8 cellular contexts compared by ENCODE assay signal in the genomic region with DNA sequence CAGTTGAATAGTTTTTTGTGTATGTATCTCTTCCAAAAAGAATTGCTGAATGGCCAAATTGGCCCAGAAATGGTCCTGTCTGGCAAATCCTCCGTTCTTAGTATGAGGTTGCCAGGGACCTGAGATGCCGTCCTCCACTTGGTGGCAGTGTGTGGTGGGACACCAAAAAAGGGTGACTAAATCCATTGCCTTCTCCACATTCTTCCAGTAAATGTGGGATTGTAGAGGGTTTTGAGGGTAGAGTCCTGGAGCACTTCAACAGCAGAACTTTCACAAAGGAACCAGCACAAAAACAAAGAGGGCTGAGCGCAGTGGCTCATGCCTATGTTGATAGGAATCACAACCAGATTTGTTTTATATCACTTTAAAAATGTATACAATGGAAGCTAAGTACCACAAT.
DNase-seq lines count a peak whose midpoint lies in the region; ATAC-seq lines count a peak whose summit lies in the region.

No MANE protein-coding gene starts in this region.

- no peak overlapping the region for H3K4me3 Mint-ChIP-seq in T-helper 17 cell
- no peak overlapping the region for H3K4me3 Mint-ChIP-seq in CD8-positive, alpha-beta memory T cell

- CTCF ChIA-PET in CD8-positive, alpha-beta memory T cell (lab: Charles Lee) = interaction anchor here (1.0 kb wide), 2 partner anchors 198 to 204 kb away, joined by 4 to 5 read pairs; no protein-coding TSS in a partner anchor

- H3K9me3 ChIP-seq in T-helper 17 cell (ENCODE audit: control insufficient read depth, low read length, poor library complexity, severe bottlenecking) = no peaks in the 10 kb centered on the region
- H3K9me3 ChIP-seq in CD8-positive, alpha-beta memory T cell (ENCODE audit: low read length) = no peaks in the 10 kb centered on the region

- no peak overlapping the region for H3K27ac ChIP-seq in CD8-positive, alpha-beta memory T cell (ENCODE audit: low read depth, low read length)

- H3K36me3 Mint-ChIP-seq in T-helper 17 cell (ENCODE audit: low read depth) = no peaks in the 10 kb centered on the region
- no peaks in the 10 kb centered on the region for H3K36me3 Mint-ChIP-seq in CD8-positive, alpha-beta memory T cell

- in situ Hi-C loops in KBM-7 (cut with MboI; ENCODE audit: low pct_unique_long_range_greater_than_20kb, low sequenced_read_pairs) = no loop called here

- no peaks in the 10 kb centered on the region for H3K27me3 Mint-ChIP-seq in T-helper 17 cell
- H3K27me3 Mint-ChIP-seq in CD8-positive, alpha-beta memory T cell = no peaks in the 10 kb centered on the region

- ATAC-seq in T-helper 17 cell = peak; percentile 42
- no peak for ATAC-seq in GM21737 (IDR thresholded peaks at IDR 0.05; ENCODE audit: unreplicated experiment)

- no peaks in the 10 kb centered on the region for H3K36me3 ChIP-seq in CD8-positive, alpha-beta memory T cell (ENCODE audit: insufficient read depth, low read length)

- DNase-seq in NCI-H2171 treated with DMSO at 0.1 percent for 48 hours (lab: John Stamatoyannopoulos, UW) (peak; percentile 42), NCI-H2171 (lab: John Stamatoyannopoulos, UW) (no peak), KBM-7 (peak; percentile 49), T-helper 17 cell (no peak), fibroblast of the conjunctiva (ENCODE audit: low read depth) (peak; percentile 14), retina (peak; percentile 46)
- DNase-seq in CD8-positive, alpha-beta memory T cell = no peak

- POLR2A ChIA-PET in CD8-positive, alpha-beta memory T cell (lab: Charles Lee) = no interaction called here

- no peak overlapping the region for H3K27ac Mint-ChIP-seq in T-helper 17 cell
- H3K27ac Mint-ChIP-seq in CD8-positive, alpha-beta memory T cell = peak overlapping the region in 1 of 8 donors; percentile 31

- no peak overlapping the region for H3K4me3 ChIP-seq in CD8-positive, alpha-beta memory T cell (ENCODE audit: low read length)

- H3K27me3 ChIP-seq in CD8-positive, alpha-beta memory T cell (ENCODE audit: insufficient read depth, low read length, poor library complexity, severe bottlenecking) = no peaks in the 10 kb centered on the region

- H3K4me1 Mint-ChIP-seq in T-helper 17 cell = peaks cover 14% of the 10 kb centered on the region
- peaks cover 0 to 6% (median 3%) of the 10 kb centered on the region in 3 donors for H3K4me1 Mint-ChIP-seq in CD8-positive, alpha-beta memory T cell

- no peaks in the 10 kb centered on the region for H3K4me1 ChIP-seq in CD8-positive, alpha-beta memory T cell (ENCODE audit: insufficient read depth, low read length)

- no peaks in the 10 kb centered on the region for H3K9me3 Mint-ChIP-seq in CD8-positive, alpha-beta memory T cell

Comparison
In these comparisons a context has a peak if more than half of its experiments do, and no peak if none do; other contexts are left out.
1. DNase-seq: peak in NCI-H2171 treated with DMSO at 0.1 percent for 48 hours (single experiment), KBM-7 (single experiment), fibroblast of the conjunctiva (single experiment) and retina (single experiment); none in NCI-H2171 (single experiment), T-helper 17 cell (0 of 3) and CD8-positive, alpha-beta memory T cell (0 of 5).